In the genomic region with DNA sequence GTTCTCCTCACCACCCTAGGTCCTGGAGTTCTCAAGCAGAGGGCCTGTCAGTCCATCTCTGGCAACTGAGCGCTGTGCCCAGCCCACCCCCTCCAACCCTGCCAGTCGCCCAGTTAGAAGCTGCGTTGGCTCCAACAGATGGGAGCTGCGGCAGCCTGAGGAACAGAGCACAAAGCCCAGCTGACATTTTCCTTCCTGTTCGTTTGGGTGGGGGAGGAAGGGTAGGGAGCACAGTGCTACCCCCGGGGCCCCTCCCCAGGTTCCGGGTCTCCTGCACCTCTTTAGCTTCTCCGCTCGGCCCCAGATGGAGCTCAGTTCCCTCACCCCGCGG, we compare ENCODE assay signal across 11 cellular contexts. TPM values are rescaled to one million over a fixed set of nuclear protein-coding genes. Genes with fewer than 3 reads are reported as not detected.
DNase-seq lines count a peak whose midpoint lies in the region; ATAC-seq and TF ChIP-seq lines count a peak whose summit lies in the region.
"Had no signal": no experiment of that assay in that cellular context is flagged by ENCODE, and none has a peak within 500 bp of the region (broad histone marks: within the 10 kb centered on the region; RNA-seq: fewer than 3 reads in every experiment).

No MANE protein-coding gene starts in this region.

- WGBS in tibial nerve, 2 donors: 11 to 18% methylated on average over 7 to 8 of the region's 11 CpGs

- H3K9me3 ChIP-seq in muscle layer of colon (ENCODE audit: low read length) (no peaks in the 10 kb centered on the region), tibial nerve (no peaks in the 10 kb centered on the region)

- H3K27ac Mint-ChIP-seq in activated naive CD8-positive, alpha-beta T cell: no peak overlapping the region
- no peak overlapping the region for H3K27ac Mint-ChIP-seq in activated naive CD8-positive, alpha-beta T cell treated with anti-CD3 and anti-CD28 coated beads for 36 hours
- H3K27ac Mint-ChIP-seq: stimulated activated naive CD8-positive, alpha-beta T cell treated with anti-CD3 and anti-CD28 coated beads, Interleukin-15, Interleukin-2, amounts not matched to agents 100 ng/mL and 50 ng/mL, for 24 hours had no signal

- peaks cover 19% of the 10 kb centered on the region for H3K27me3 Mint-ChIP-seq in activated naive CD8-positive, alpha-beta T cell
- peaks cover 44% of the 10 kb centered on the region for H3K27me3 Mint-ChIP-seq in activated naive CD8-positive, alpha-beta T cell treated with anti-CD3 and anti-CD28 coated beads for 36 hours

- H3K9ac ChIP-seq in muscle layer of colon (ENCODE audit: low read length): peak overlapping the region; percentile 51

- no peak for TF ChIP-seq EP300 in tibial nerve (IDR thresholded peaks at IDR 0.05)

- H3K27me3 ChIP-seq in dorsolateral prefrontal cortex (peaks cover 0 to 19% (median 0%) of the 10 kb centered on the region in 45 donors), muscle layer of colon (ENCODE audit: control insufficient read depth in 1 of 2, insufficient read depth in 2 of 2, low read length in 2 of 2) (no peaks in the 10 kb centered on the region), tibial nerve (peaks cover 0 to 40% of the 10 kb centered on the region in 2 donors)

- TF ChIP-seq CTCF in dorsolateral prefrontal cortex (IDR thresholded peaks at IDR 0.05 in 54 of 56, conservative IDR thresholded peaks at IDR 0.05 in 2 of 56; ENCODE audit: low read depth in 1 of 56, partially characterized antibody in 56 of 56) (no peak), tibial nerve (IDR thresholded peaks at IDR 0.05) (no peak)

- peak overlapping the region; percentile 39 to 80 (median 67) for H3K4me3 ChIP-seq in dorsolateral prefrontal cortex
- peak overlapping the region; percentile 81 to 90 for H3K4me3 ChIP-seq in muscle layer of colon (ENCODE audit: low read depth in 1 of 2, low read length in 2 of 2)
- H3K4me3 ChIP-seq in tibial nerve: peak overlapping the region; percentile 31 to 57 (median 40)

- H3K4me3 Mint-ChIP-seq in activated naive CD8-positive, alpha-beta T cell: peak overlapping the region; percentile 69
- no peak overlapping the region for H3K4me3 Mint-ChIP-seq in activated naive CD8-positive, alpha-beta T cell treated with anti-CD3 and anti-CD28 coated beads for 36 hours

- no peaks in the 10 kb centered on the region for H3K36me3 ChIP-seq in muscle layer of colon (ENCODE audit: insufficient read depth, low read length)
- no peaks in the 10 kb centered on the region for H3K36me3 ChIP-seq in tibial nerve

- no peak for TF ChIP-seq POLR2A in tibial nerve (IDR thresholded peaks at IDR 0.05)

- intact Hi-C loops in dorsolateral prefrontal cortex (cut with DNase I): no loop called here

- H3K4me1 Mint-ChIP-seq in activated naive CD8-positive, alpha-beta T cell (ENCODE audit: low read depth): peaks cover 9% of the 10 kb centered on the region
- peaks cover 8% of the 10 kb centered on the region for H3K4me1 Mint-ChIP-seq in activated naive CD8-positive, alpha-beta T cell treated with anti-CD3 and anti-CD28 coated beads for 36 hours

- H3K4me1 ChIP-seq in muscle layer of colon (ENCODE audit: insufficient read depth, low read length): peaks cover 17% of the 10 kb centered on the region
- H3K4me1 ChIP-seq in tibial nerve: peaks cover 0 to 29% (median 2%) of the 10 kb centered on the region in 4 donors

- H3K27ac ChIP-seq in dorsolateral prefrontal cortex (peak overlapping the region in 56 of 59 donors; percentile 27 to 91 (median 80)), muscle layer of colon (ENCODE audit: low read depth, low read length) (peak overlapping the region; percentile 35), tibial nerve (peak overlapping the region in 2 of 4 donors; percentile 5 to 24)
- H3K27ac ChIP-seq: skin epidermis had no signal

- ATAC-seq in HG02981 (IDR thresholded peaks at IDR 0.05; ENCODE audit: unreplicated experiment) (no peak), HG02623 (IDR thresholded peaks at IDR 0.05; ENCODE audit: unreplicated experiment) (no peak)

- DNase-seq in activated naive CD8-positive, alpha-beta T cell treated with anti-CD3 and anti-CD28 coated beads for 36 hours: no peak
- DNase-seq in dorsolateral prefrontal cortex (peak in 1 of 10 donors; percentile 51), tibial nerve (ENCODE audit: low spot score in 2 of 2) (no peak), MV-4-11 (lab: John Stamatoyannopoulos, UW) (no peak)
- DNase-seq: AML-193 had no signal

- no peaks in the 10 kb centered on the region for H3K9me3 Mint-ChIP-seq in activated naive CD8-positive, alpha-beta T cell (ENCODE audit: low read depth)
- no peaks in the 10 kb centered on the region for H3K9me3 Mint-ChIP-seq in activated naive CD8-positive, alpha-beta T cell treated with anti-CD3 and anti-CD28 coated beads for 36 hours
- H3K9me3 Mint-ChIP-seq: stimulated activated naive CD8-positive, alpha-beta T cell treated with anti-CD3 and anti-CD28 coated beads, Interleukin-15, Interleukin-2, amounts not matched to agents 100 ng/mL and 50 ng/mL, for 24 hours had no signal

- no peaks in the 10 kb centered on the region for H3K36me3 Mint-ChIP-seq in activated naive CD8-positive, alpha-beta T cell
- H3K36me3 Mint-ChIP-seq in activated naive CD8-positive, alpha-beta T cell treated with anti-CD3 and anti-CD28 coated beads for 36 hours: no peaks in the 10 kb centered on the region

RNA-seq across cellular contexts. Expression of a gene that starts 1.4 kb away (rescaled TPM):
- total RNA-seq in activated naive CD8-positive, alpha-beta T cell treated with anti-CD3 and anti-CD28 coated beads for 36 hours: not detected
- total RNA-seq in dorsolateral prefrontal cortex (10 to 100 TPM; 14.3 to 56.8 (median 35.2) TPM), tibial nerve (10 to 100 TPM in 3 of 4 donors, 1 to 10 TPM in 1; 3.6 to 22.9 (median 14.5) TPM)

Comparison
In these comparisons a context has a peak if more than half of its experiments do, and no peak if none do; other contexts are left out.
1. RNA of a gene that starts 1.4 kb away (total RNA-seq): 14.3 to 56.8 TPM in dorsolateral prefrontal cortex and 3.6 to 22.9 TPM in tibial nerve; not detected in activated naive CD8-positive, alpha-beta T cell treated with anti-CD3 and anti-CD28 coated beads for 36 hours; every median in the first group is over 4 times any median in the second.
2. Peak in every context shown above with its lines, with median percentiles within 50 percentile points of each other: H3K4me3 ChIP-seq.